ENCODE assay signal across 35 cellular contexts in the genomic region with DNA sequence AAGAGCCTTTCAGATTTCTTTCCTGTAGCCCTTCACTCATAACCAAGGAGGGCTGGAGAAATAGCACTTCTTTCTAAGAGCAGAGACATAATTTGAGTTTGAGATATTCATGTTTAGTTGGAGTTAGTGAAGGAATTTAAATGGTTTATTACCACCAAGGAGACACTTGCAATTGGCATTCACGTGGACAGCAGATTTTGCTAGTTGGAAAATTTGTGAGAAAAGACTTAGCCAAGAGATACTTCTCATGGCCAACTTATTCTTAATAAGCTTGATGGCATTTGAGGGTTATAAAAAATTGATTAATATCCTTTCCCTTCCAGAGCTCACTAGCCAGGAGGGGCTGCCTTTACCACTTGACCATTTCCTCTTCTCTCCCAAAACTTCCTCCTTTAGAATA.
"Had no signal": no experiment of that assay in that cellular context is flagged by ENCODE, and none has a peak within 500 bp of the region (broad histone marks: within the 10 kb centered on the region; RNA-seq: fewer than 3 reads in every experiment).

No MANE protein-coding gene starts in this region.

- H3K27ac ChIP-seq: KMS-11 had no signal

- H3K4me3 ChIP-seq: MG63 had no signal

- H3K27me3 ChIP-seq: MG63 had no signal

- H3K4me2 ChIP-seq: KMS-11 had no signal

- H3K36me3 ChIP-seq: MG63 had no signal

- H3K9me3 ChIP-seq: MG63 had no signal

- H3K9ac ChIP-seq: KMS-11 had no signal

- DNase-seq: Karpas-422, Kasumi-1, MG63, MM.1S, MV-4-11, NCI-H1048, NCI-H1092, NCI-H1092 treated with DMSO at 0.1 percent for 48 hours, NCI-H1105, NCI-H1105 treated with DMSO at 0.1 percent for 48 hours, NCI-H1417, NCI-H1417 treated with DMSO at 0.1 percent for 48 hours, NCI-H1436, NCI-H1436 treated with DMSO at 0.1 percent for 48 hours, NCI-H146, NCI-H1694, NCI-H1694 treated with DMSO at 0.1 percent for 48 hours, NCI-H187, NCI-H187 treated with DMSO at 0.1 percent for 48 hours, NCI-H1930, NCI-H2029, NCI-H2029 treated with DMSO at 0.1 percent for 48 hours, NCI-H2081, NCI-H2081 treated with DMSO at 0.1 percent for 48 hours, NCI-H2107, NCI-H2171, NCI-H2171 treated with DMSO at 0.1 percent for 48 hours, NCI-H2227 treated with DMSO at 0.1 percent for 48 hours, NCI-H226, NCI-H345, NCI-H446, NCI-H446 treated with DMSO at 0.1 percent for 48 hours, NCI-H510A, NCI-H510A treated with DMSO at 0.1 percent for 48 hours had no signal
